1 cellular context compared by ENCODE assay signal in genomic region chr2:69685321-69686048, GRCh38.
A peak's percentile ranks its signal among the peaks of the same experiment; 100 is the strongest.
TF ChIP-seq lines count a peak whose summit lies in the region.

No MANE protein-coding gene starts in this region.

TF ChIP-seq in liver, 16 proteins besides CTCF, POLR2A, EP300 and RAD21 (continued from another document):
- TF ChIP-seq, protein P1, sequence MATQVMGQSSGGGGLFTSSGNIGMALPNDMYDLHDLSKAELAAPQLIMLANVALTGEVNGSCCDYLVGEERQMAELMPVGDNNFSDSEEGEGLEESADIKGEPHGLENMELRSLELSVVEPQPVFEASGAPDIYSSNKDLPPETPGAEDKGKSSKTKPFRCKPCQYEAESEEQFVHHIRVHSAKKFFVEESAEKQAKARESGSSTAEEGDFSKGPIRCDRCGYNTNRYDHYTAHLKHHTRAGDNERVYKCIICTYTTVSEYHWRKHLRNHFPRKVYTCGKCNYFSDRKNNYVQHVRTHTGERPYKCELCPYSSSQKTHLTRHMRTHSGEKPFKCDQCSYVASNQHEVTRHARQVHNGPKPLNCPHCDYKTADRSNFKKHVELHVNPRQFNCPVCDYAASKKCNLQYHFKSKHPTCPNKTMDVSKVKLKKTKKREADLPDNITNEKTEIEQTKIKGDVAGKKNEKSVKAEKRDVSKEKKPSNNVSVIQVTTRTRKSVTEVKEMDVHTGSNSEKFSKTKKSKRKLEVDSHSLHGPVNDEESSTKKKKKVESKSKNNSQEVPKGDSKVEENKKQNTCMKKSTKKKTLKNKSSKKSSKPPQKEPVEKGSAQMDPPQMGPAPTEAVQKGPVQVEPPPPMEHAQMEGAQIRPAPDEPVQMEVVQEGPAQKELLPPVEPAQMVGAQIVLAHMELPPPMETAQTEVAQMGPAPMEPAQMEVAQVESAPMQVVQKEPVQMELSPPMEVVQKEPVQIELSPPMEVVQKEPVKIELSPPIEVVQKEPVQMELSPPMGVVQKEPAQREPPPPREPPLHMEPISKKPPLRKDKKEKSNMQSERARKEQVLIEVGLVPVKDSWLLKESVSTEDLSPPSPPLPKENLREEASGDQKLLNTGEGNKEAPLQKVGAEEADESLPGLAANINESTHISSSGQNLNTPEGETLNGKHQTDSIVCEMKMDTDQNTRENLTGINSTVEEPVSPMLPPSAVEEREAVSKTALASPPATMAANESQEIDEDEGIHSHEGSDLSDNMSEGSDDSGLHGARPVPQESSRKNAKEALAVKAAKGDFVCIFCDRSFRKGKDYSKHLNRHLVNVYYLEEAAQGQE (IDR thresholded peaks at IDR 0.05), result no peak
- TF ChIP-seq YY1 (IDR thresholded peaks at IDR 0.05) (no peak), FOXA2 (IDR thresholded peaks at IDR 0.05) (peak; percentile 9), ZBTB33 (IDR thresholded peaks at IDR 0.05) (no peak), EGR1 (IDR thresholded peaks at IDR 0.05; ENCODE audit: low read depth in 2 of 2) (no peak), SP1 (IDR thresholded peaks at IDR 0.05) (peak; percentile 38), TAF1 (conservative IDR thresholded peaks at IDR 0.05) (no peak), JUND (IDR thresholded peaks at IDR 0.05) (peak in 1 of 2 donors; percentile 59), GABPA (IDR thresholded peaks at IDR 0.05 in 1 of 2, conservative IDR thresholded peaks at IDR 0.05 in 1 of 2) (no peak), RXRA (IDR thresholded peaks at IDR 0.05) (peak; percentile 7 to 39), HNF4A (conservative IDR thresholded peaks at IDR 0.05) (peak; percentile 40 to 45), HNF4G (IDR thresholded peaks at IDR 0.05) (no peak), ATF3 (IDR thresholded peaks at IDR 0.05) (no peak), FOXA1 (IDR thresholded peaks at IDR 0.05) (no peak)
- TF ChIP-seq, protein P2, sequence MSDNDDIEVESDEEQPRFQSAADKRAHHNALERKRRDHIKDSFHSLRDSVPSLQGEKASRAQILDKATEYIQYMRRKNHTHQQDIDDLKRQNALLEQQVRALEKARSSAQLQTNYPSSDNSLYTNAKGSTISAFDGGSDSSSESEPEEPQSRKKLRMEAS (IDR thresholded peaks at IDR 0.05), result no peak
TF ChIP-seq in liver: peak in this region for 5.
